Comparison of ENCODE assay signal across 8 cellular contexts in genomic region chrX:155458477-155458876, GRCh38. TPM values are rescaled to one million over a fixed set of nuclear protein-coding genes. Genes with fewer than 3 reads are reported as not detected.
A peak's percentile ranks its signal among the peaks of the same experiment; 100 is the strongest.
DNase-seq lines count a peak whose midpoint lies in the region; ATAC-seq and TF ChIP-seq lines count a peak whose summit lies in the region.
"Not testable (repeated sequence)": the region's sequence is repeated elsewhere in the genome, so short reads cannot be mapped to it uniquely, and the experiment has no call there.

Gene F8A3 (minus strand): TSS chrX:155458620. CDS start chrX:155458600, 20 bp downstream.

- not testable (repeated sequence) for H3K4me1 ChIP-seq in GM23338 (ENCODE audit: insufficient read depth)

- H3K9me3 Mint-ChIP-seq in GM23338; activated CD8-positive, alpha-beta T cell treated with anti-CD3 and anti-CD28 coated beads for 36 hours: not testable (repeated sequence)

- not testable (repeated sequence) for H3K27ac ChIP-seq in GM23338 (ENCODE audit: low read depth)

- H3K79me2 ChIP-seq in GM23338 (replicated peaks; ENCODE audit: insufficient read depth), result not testable (repeated sequence)

- POLR2A ChIA-PET in activated CD8-positive, alpha-beta T cell treated with anti-CD3 and anti-CD28 coated beads for 36 hours (lab: Charles Lee), result not testable (repeated sequence)

- H3K4me3 ChIP-seq in GM23338, result not testable (repeated sequence)

- H2AFZ ChIP-seq in GM23338, result not testable (repeated sequence)

- not testable (repeated sequence) for H3K36me3 ChIP-seq in GM23338 (ENCODE audit: insufficient read depth)

- ATAC-seq in GM18498 (IDR thresholded peaks at IDR 0.05; ENCODE audit: unreplicated experiment) (peak; percentile 86), GM19397 (IDR thresholded peaks at IDR 0.05; ENCODE audit: unreplicated experiment) (peak; percentile 82), GM23338 (peak; percentile 91), HG03045 (IDR thresholded peaks at IDR 0.05; ENCODE audit: unreplicated experiment) (peak; percentile 93), HG03521 (IDR thresholded peaks at IDR 0.05; ENCODE audit: unreplicated experiment) (peak; percentile 71), left cardiac atrium (peak; percentile 90 to 92), sciatic nerve (peak; percentile 81)
- peak; percentile 82 for ATAC-seq in activated CD8-positive, alpha-beta T cell treated with anti-CD3 and anti-CD28 coated beads for 36 hours

- H3F3A ChIP-seq in GM23338 (replicated peaks; ENCODE audit: low read depth), result not testable (repeated sequence)

- not testable (repeated sequence) for H4K20me1 ChIP-seq in GM23338 (replicated peaks; ENCODE audit: insufficient read depth)

- intact Hi-C loops in activated CD8-positive, alpha-beta T cell treated with anti-CD3 and anti-CD28 coated beads for 36 hours (cut with micrococcal nuclease); left cardiac atrium (cut with DNase I); sciatic nerve (cut with DNase I): not testable (repeated sequence)

- not testable (repeated sequence) for H3K27me3 Mint-ChIP-seq in GM23338 (ENCODE audit: insufficient read depth, low read depth, poor library complexity); activated CD8-positive, alpha-beta T cell treated with anti-CD3 and anti-CD28 coated beads for 36 hours

- H3K27ac Mint-ChIP-seq in GM23338; activated CD8-positive, alpha-beta T cell treated with anti-CD3 and anti-CD28 coated beads for 36 hours: not testable (repeated sequence)

- not testable (repeated sequence) for H3K9me2 ChIP-seq in GM23338 (ENCODE audit: insufficient read depth)

- H3K36me3 Mint-ChIP-seq in GM23338 (ENCODE audit: low read depth); activated CD8-positive, alpha-beta T cell treated with anti-CD3 and anti-CD28 coated beads for 36 hours (ENCODE audit: low read depth): not testable (repeated sequence)

- not testable (repeated sequence) for H3K27me3 ChIP-seq in GM23338 (ENCODE audit: insufficient read depth)

- DNase-seq in GM23338 (ENCODE audit: low spot score); activated CD8-positive, alpha-beta T cell treated with anti-CD3 and anti-CD28 coated beads for 36 hours; left cardiac atrium; sciatic nerve (ENCODE audit: low spot score): not testable (repeated sequence)

- H3K4me1 Mint-ChIP-seq in GM23338; activated CD8-positive, alpha-beta T cell treated with anti-CD3 and anti-CD28 coated beads for 36 hours (ENCODE audit: low read depth): not testable (repeated sequence)

- H3K4me2 ChIP-seq in GM23338, result not testable (repeated sequence)

- not testable (repeated sequence) for TF ChIP-seq CTCF in GM23338 (conservative IDR thresholded peaks at IDR 0.05; ENCODE audit: low read depth in 2 of 2); activated CD8-positive, alpha-beta T cell treated with anti-CD3 and anti-CD28 coated beads for 36 hours (IDR thresholded peaks at IDR 0.05)

- CTCF ChIA-PET in activated CD8-positive, alpha-beta T cell treated with anti-CD3 and anti-CD28 coated beads for 36 hours (lab: Charles Lee), result not testable (repeated sequence)

- not testable (repeated sequence) for H3K4me3 Mint-ChIP-seq in GM23338; activated CD8-positive, alpha-beta T cell treated with anti-CD3 and anti-CD28 coated beads for 36 hours

RNA-seq across cellular contexts. Expression of gene F8A3, which starts in this region (rescaled TPM):
- 0.87 TPM in 1 of 2 replicates, not detected in the other for total RNA-seq in GM23338 (2014; rRNA removed; shearing (Covaris generic))
- polyA plus RNA-seq in GM23338 (2016; fragmentation: Nextera tagmentation; extraction: Ambion mirVana), result 0.17 TPM in 1 of 2 replicates, not detected in the other
- 10 to 100 TPM; 11.0 to 12.8 TPM for total RNA-seq in activated CD8-positive, alpha-beta T cell treated with anti-CD3 and anti-CD28 coated beads for 36 hours
- total RNA-seq in left cardiac atrium (1 to 10 TPM in 1 of 2 donors, not detected in 1; 5.9 TPM), sciatic nerve (not detected)

Comparison
In these comparisons a context has a peak if more than half of its experiments do, and no peak if none do; other contexts are left out.
1. Peak in ATAC-seq in GM23338; RNA of the gene not detected or under 1 TPM.
2. Peak in ATAC-seq in sciatic nerve; RNA of the gene not detected or under 1 TPM.